Comparison of ENCODE assay signal across 8 cellular contexts in genomic region chr2:74454654-74455511, GRCh38. TPM values are rescaled to one million over a fixed set of nuclear protein-coding genes. Genes with fewer than 3 reads are reported as not detected.
DNase-seq lines count a peak whose midpoint lies in the region; ATAC-seq and TF ChIP-seq lines count a peak whose summit lies in the region.

TSS of gene INO80B (plus strand) at chr2:74455087. CDS start at chr2:74455117, 30 bp downstream.

- H3K36me3 Mint-ChIP-seq in chondrocyte (ENCODE audit: low read depth): no peaks in the 10 kb centered on the region

- no peaks in the 10 kb centered on the region for H3K36me3 ChIP-seq in kidney epithelial cell (ENCODE audit: control insufficient read depth, insufficient read depth, low read length)

- H3K27ac Mint-ChIP-seq in chondrocyte (ENCODE audit: unreplicated experiment): peak within 1 kb of the TSS; percentile 85

- H3K9me3 Mint-ChIP-seq in chondrocyte (ENCODE audit: low read depth): no peaks in the 10 kb centered on the region

- peaks cover 42% of the 10 kb centered on the region for H3K4me1 Mint-ChIP-seq in chondrocyte (ENCODE audit: low read depth)

- DNase-seq in AG10803 (ENCODE audit: low read depth): peak; percentile 98
- peak; percentile 96 for DNase-seq in NCI-H510A treated with DMSO at 0.1 percent for 48 hours (lab: John Stamatoyannopoulos, UW)
- DNase-seq in activated CD4-positive, alpha-beta T cell treated with anti-CD3 and anti-CD28 coated beads for 24 hours (ENCODE audit: low read depth in 2 of 2): peak; percentile 94 to 95
- DNase-seq in chondrocyte (ENCODE audit: low spot score): peak; percentile 97
- peak; percentile 90 for DNase-seq in kidney epithelial cell (ENCODE audit: low read depth)
- peak; percentile 96 for DNase-seq in stimulated activated CD4-positive, alpha-beta T cell treated with anti-CD3 and anti-CD28 coated beads, Interleukin-15, amount 100 ng/mL, for 48 hours (ENCODE audit: low read depth in 2 of 2)

- TF ChIP-seq CTCF in AG10803 (conservative IDR thresholded peaks at IDR 0.05; ENCODE audit: low read length): no peak
- TF ChIP-seq CTCF in chondrocyte (IDR thresholded peaks at IDR 0.05): no peak
- no peak for TF ChIP-seq CTCF in kidney epithelial cell (IDR thresholded peaks at IDR 0.05; ENCODE audit: insufficient read depth, low read length, poor library complexity, severe bottlenecking)

- H3K27me3 Mint-ChIP-seq in chondrocyte (ENCODE audit: low read depth): peaks cover 3% of the 10 kb centered on the region

- peak within 1 kb of the TSS; percentile 89 for H3K4me3 Mint-ChIP-seq in chondrocyte (ENCODE audit: unreplicated experiment)

- no peaks in the 10 kb centered on the region for H3K27me3 ChIP-seq in kidney epithelial cell (ENCODE audit: control insufficient read depth, insufficient read depth, low read length)

- peak within 1 kb of the TSS; percentile 92 for H3K4me3 ChIP-seq in AG10803 (ENCODE audit: low read length)
- H3K4me3 ChIP-seq in kidney epithelial cell (ENCODE audit: low read depth, low read length): peak within 1 kb of the TSS; percentile 59

- TF ChIP-seq POLR2A in GM19099 (IDR thresholded peaks at IDR 0.05; ENCODE audit: extremely low read depth, insufficient read length, low read depth): peak; percentile 65

- ATAC-seq in HG03439 (IDR thresholded peaks at IDR 0.05; ENCODE audit: unreplicated experiment): peak; percentile 41

RNA-seq across cellular contexts. Expression of gene INO80B, which starts in this region (rescaled TPM):
- total RNA-seq in chondrocyte (23.2 to 35.0 TPM (median 24.3 TPM) in 3 replicates), kidney epithelial cell (20.6 and 31.3 TPM in 2 replicates)

Comparison
In these comparisons a context has a peak if more than half of its experiments do, and no peak if none do; other contexts are left out.
1. Peak in every context shown above with its lines: DNase-seq, ATAC-seq and H3K4me3 ChIP-seq.